1 cellular context compared by ENCODE assay signal in genomic region chr2:120108049-120108448, GRCh38.
TF ChIP-seq lines count a peak whose summit lies in the region.

No MANE protein-coding gene starts in this region.

TF ChIP-seq in WTC11, 78 proteins besides CTCF, POLR2A, EP300 and RAD21 (continued from another document):
- no peak for TF ChIP-seq E2F5 (CRISPR knock-in tag; IDR thresholded peaks at IDR 0.05)
- no peak for TF ChIP-seq NR1H2 (CRISPR knock-in tag; IDR thresholded peaks at IDR 0.05)
